In genomic region chr1:195714248-195714647, GRCh38 we compare ENCODE assay signal across 18 cellular contexts.
A peak's percentile ranks its signal among the peaks of the same experiment; 100 is the strongest.
DNase-seq lines count a peak whose midpoint lies in the region; ATAC-seq and TF ChIP-seq lines count a peak whose summit lies in the region.
"Had no signal": no experiment of that assay in that cellular context is flagged by ENCODE, and none has a peak within 500 bp of the region (broad histone marks: within the 10 kb centered on the region; RNA-seq: fewer than 3 reads in every experiment).

No MANE protein-coding gene starts in this region.

- H3K4me3 ChIP-seq in BJ (ENCODE audit: low read depth, low read length) = no peak overlapping the region
- H3K4me3 ChIP-seq: body of pancreas, mucosa of descending colon, transverse colon had no signal

- intact Hi-C loops in head of caudate nucleus (cut with DNase I) = no loop called here

- CTCF ChIA-PET in BJ (lab: Yijun Ruan, JAX) = no interaction called here

- TF ChIP-seq CTCF in BJ (IDR thresholded peaks at IDR 0.05; ENCODE audit: insufficient read depth, low read depth, low read length) = no peak
- no peak for TF ChIP-seq CTCF in foreskin keratinocyte (conservative IDR thresholded peaks at IDR 0.05)

- POLR2A ChIA-PET in BJ (lab: Charles Lee) = interaction anchor here (1.1 kb wide), 1 partner anchor 805 kb away, joined by 3 read pairs; no protein-coding TSS in a partner anchor

- H3K27me3 ChIP-seq in BJ (ENCODE audit: control insufficient read depth, insufficient read depth, low read length) (no peaks in the 10 kb centered on the region), foreskin keratinocyte (no peaks in the 10 kb centered on the region)
- H3K27me3 ChIP-seq: transverse colon had no signal

- no peaks in the 10 kb centered on the region for H3K36me3 ChIP-seq in BJ (ENCODE audit: control insufficient read depth, insufficient read depth, low read length)
- H3K36me3 ChIP-seq: transverse colon had no signal

- ATAC-seq in foreskin keratinocyte = peak; percentile 80
- no peak for ATAC-seq in GM18511 (IDR thresholded peaks at IDR 0.05; ENCODE audit: unreplicated experiment)
- ATAC-seq: body of pancreas, left cardiac atrium, mucosa of descending colon had no signal

- H3K4me1 ChIP-seq in foreskin keratinocyte = peaks cover 8% of the 10 kb centered on the region
- H3K4me1 ChIP-seq: body of pancreas had no signal

- no peak overlapping the region for H3K27ac ChIP-seq in foreskin keratinocyte
- H3K27ac ChIP-seq: body of pancreas, transverse colon had no signal

- DNase-seq in BJ (ENCODE audit: low read depth) = peak; percentile 34
- peak; percentile 4 for DNase-seq in HPDE6-E6E7 (ENCODE audit: extremely low spot score)
- peak; percentile 78 for DNase-seq in amniotic epithelial cell (ENCODE audit: low read depth)
- peak; percentile 34 to 52 for DNase-seq in foreskin keratinocyte
- DNase-seq in head of caudate nucleus = no peak
- DNase-seq in NCI-H2171 treated with DMSO at 0.1 percent for 48 hours (lab: John Stamatoyannopoulos, UW) = no peak
- no peak for DNase-seq in LoVo (ENCODE audit: low spot score)
- DNase-seq: activated naive CD4-positive, alpha-beta T cell treated with anti-CD3 and anti-CD28 coated beads, Interleukin-2, amount 50 U/mL, for 16 hours; activated T-cell treated with anti-CD3 and anti-CD28 coated beads for 4 hours; body of pancreas; DMS79 treated with DMSO at 0.1 percent for 48 hours; left cardiac atrium; mucosa of descending colon; NCI-H1436 treated with DMSO at 0.1 percent for 48 hours; stimulated activated CD4-positive, alpha-beta T cell treated with anti-CD3 and anti-CD28 coated beads, Interleukin-15, amount 100 ng/mL, for 24 hours; stimulated activated naive CD4-positive, alpha-beta T cell; transverse colon had no signal

Comparison
In these comparisons a context has a peak if more than half of its experiments do, and no peak if none do; other contexts are left out.
1. DNase-seq: peak in BJ (single experiment), HPDE6-E6E7 (single experiment), amniotic epithelial cell (single experiment) and foreskin keratinocyte (2 of 2); none in head of caudate nucleus (0 of 42), NCI-H2171 treated with DMSO at 0.1 percent for 48 hours (single experiment) and LoVo (single experiment).